In genomic region chr20:47464380-47465101, GRCh38 we compare ENCODE assay signal across 9 cellular contexts. TPM values are rescaled to one million over a fixed set of nuclear protein-coding genes. Genes with fewer than 3 reads are reported as not detected.
DNase-seq lines count a peak whose midpoint lies in the region; ATAC-seq and TF ChIP-seq lines count a peak whose summit lies in the region.
"Had no signal": no experiment of that assay in that cellular context is flagged by ENCODE, and none has a peak within 500 bp of the region (broad histone marks: within the 10 kb centered on the region; RNA-seq: fewer than 3 reads in every experiment).

No MANE protein-coding gene starts in this region.

- peak; percentile 98 for DNase-seq in HFF-Myc (ENCODE audit: extremely low read depth, low read depth)
- peak; percentile 98 for DNase-seq in Panc1 (ENCODE audit: low read depth, low spot score)
- DNase-seq in fibroblast of peridontal ligament (ENCODE audit: extremely low read depth): peak; percentile 100
- DNase-seq in retinal pigment epithelial cell (ENCODE audit: low read depth): peak; percentile 68
- DNase-seq in KBM-7: no peak

- no peaks in the 10 kb centered on the region for H3K36me3 ChIP-seq in Panc1 (ENCODE audit: control insufficient read depth, insufficient read depth, low read length)

- peak; percentile 32 for TF ChIP-seq CTCF in HFF-Myc (IDR thresholded peaks at IDR 0.05; ENCODE audit: low read depth, low read length, missing control alignments)
- no peak; the same call in 1 of the 2 replicates for TF ChIP-seq CTCF in Panc1 (IDR thresholded peaks at IDR 0.05)
- TF ChIP-seq CTCF in retinal pigment epithelial cell (conservative IDR thresholded peaks at IDR 0.05; ENCODE audit: low read depth, low read length): peak; percentile 35

- no peaks in the 10 kb centered on the region for H3K27me3 ChIP-seq in Panc1 (ENCODE audit: control insufficient read depth, insufficient read depth, low read length)

- in situ Hi-C loops in Panc1 (cut with HindIII; ENCODE audit: low pct_unique_long_range_greater_than_20kb, low sequenced_read_pairs): no loop called here
- in situ Hi-C loops in KBM-7 (cut with MboI; ENCODE audit: low pct_unique_long_range_greater_than_20kb, low sequenced_read_pairs): no loop called here

- ATAC-seq in Panc1 (peak; percentile 94), GM18502 (IDR thresholded peaks at IDR 0.05; ENCODE audit: poor library complexity, unreplicated experiment) (no peak), GM18867 (IDR thresholded peaks at IDR 0.05; ENCODE audit: unreplicated experiment) (no peak)
- no peak for ATAC-seq in activated CD4-positive, CD25-positive, alpha-beta regulatory T cell treated with anti-CD3 and anti-CD28 coated beads, Interleukin-2, amount 50 U/mL, for 24 hours

- no TSS peak for BruUV-seq in Panc1 (replicated peaks; lab: Mats Ljungman, UMichigan)

- intact Hi-C loops in Panc1 (cut with micrococcal nuclease; ENCODE audit: unreplicated experiment): loop anchor here (10.0 kb wide), 1 partner anchor 70 kb away; no protein-coding TSS in a partner anchor

- POLR2A ChIA-PET in Panc1 (lab: Charles Lee): no interaction called here

- no peaks in the 10 kb centered on the region for H3K9me3 ChIP-seq in Panc1 (ENCODE audit: control insufficient read depth, insufficient read depth, low read depth, low read length)

- CTCF ChIA-PET in Panc1 (lab: Charles Lee): no interaction called here

- H3K27ac ChIP-seq in Panc1 (ENCODE audit: low read length): peak overlapping the region; percentile 58
- H3K27ac ChIP-seq: parathyroid adenoma had no signal

- H3K4me1 ChIP-seq in Panc1 (ENCODE audit: control insufficient read depth, insufficient read depth, low read length): peaks cover 21% of the 10 kb centered on the region
- H3K4me1 ChIP-seq: parathyroid adenoma had no signal

- H3K4me3 ChIP-seq in HFF-Myc (replicated peaks; ENCODE audit: low read depth, low read length): no peak overlapping the region
- H3K4me3 ChIP-seq in Panc1 (ENCODE audit: low read depth in 2 of 2, low read length in 2 of 2): no peak overlapping the region
- H3K4me3 ChIP-seq in retinal pigment epithelial cell (ENCODE audit: low read length): no peak overlapping the region

RNA-seq across cellular contexts. Expression of gene NCOA3, which starts 37.1 kb away (rescaled TPM):
- total RNA-seq in Panc1 (2021; ENCODE audit: unreplicated experiment): 47.7 TPM
- 16.3 TPM for polyA plus RNA-seq in Panc1 (2012; ENCODE audit: insufficient read length)
